ENCODE assay signal across 13 cellular contexts in genomic region chr21:45304945-45305344, GRCh38. TPM values are rescaled to one million over a fixed set of nuclear protein-coding genes. Genes with fewer than 3 reads are reported as not detected.
A peak's percentile ranks its signal among the peaks of the same experiment; 100 is the strongest.
DNase-seq lines count a peak whose midpoint lies in the region; ATAC-seq and TF ChIP-seq lines count a peak whose summit lies in the region.
"Had no signal": no experiment of that assay in that cellular context is flagged by ENCODE, and none has a peak within 500 bp of the region (broad histone marks: within the 10 kb centered on the region; RNA-seq: fewer than 3 reads in every experiment).

No MANE protein-coding gene starts in this region.

- H2AK5ac ChIP-seq in trophoblast cell (ENCODE audit: low read length): peak overlapping the region; percentile 66

- peaks cover 3% of the 10 kb centered on the region for H3K9me3 ChIP-seq in trophoblast cell (ENCODE audit: insufficient read depth, low read depth, low read length)
- H3K9me3 ChIP-seq: A549, psoas muscle, upper lobe of left lung had no signal

- H3K36me3 ChIP-seq in trophoblast cell (ENCODE audit: control insufficient read depth in 1 of 2, insufficient read depth in 2 of 2, low read length in 2 of 2): peaks cover 0 to 2% of the 10 kb centered on the region in 2 experiments
- H3K36me3 ChIP-seq: upper lobe of left lung had no signal

- H4K12ac ChIP-seq in trophoblast cell (ENCODE audit: low read depth, low read length): no peak overlapping the region

- peak overlapping the region; percentile 16 for H3K27ac ChIP-seq in trophoblast cell (ENCODE audit: low read depth, low read length)
- H3K27ac ChIP-seq: A549, epithelial cell of prostate, psoas muscle had no signal

- H3K4ac ChIP-seq in trophoblast cell (ENCODE audit: low read depth, low read length): no peak overlapping the region

- H3K36me3 Mint-ChIP-seq in activated CD4-positive, alpha-beta T cell treated with anti-CD3 and anti-CD28 coated beads, Interleukin-2, amount 10 ng/mL, durations not matched to agents 24 days and 14 days (ENCODE audit: low read depth): no peaks in the 10 kb centered on the region
- H3K36me3 Mint-ChIP-seq in T-cell: no peaks in the 10 kb centered on the region

- no peak overlapping the region for H4K8ac ChIP-seq in trophoblast cell (ENCODE audit: low read depth, low read length)

- H3K4me1 Mint-ChIP-seq in activated CD4-positive, alpha-beta T cell treated with anti-CD3 and anti-CD28 coated beads, Interleukin-2, amount 10 ng/mL, durations not matched to agents 24 days and 14 days: peaks cover 8% of the 10 kb centered on the region
- H3K4me1 Mint-ChIP-seq in T-cell: peaks cover 15 to 61% (median 24%) of the 10 kb centered on the region in 3 donors

- no peaks in the 10 kb centered on the region for H3K27me3 ChIP-seq in trophoblast cell (ENCODE audit: insufficient read depth, low read length)
- H3K27me3 ChIP-seq: upper lobe of left lung had no signal

- peak overlapping the region; percentile 48 for H2BK120ac ChIP-seq in trophoblast cell (ENCODE audit: insufficient read depth, low read length, poor library complexity)

- peak overlapping the region; percentile 19 for H3K14ac ChIP-seq in trophoblast cell (ENCODE audit: low read length)

- peak; percentile 51 for DNase-seq in activated CD4-positive, alpha-beta T cell treated with anti-CD3 and anti-CD28 coated beads, Interleukin-2, amount 50 U/mL, for 1 hour
- no peak for DNase-seq in activated CD4-positive, alpha-beta T cell treated with anti-CD3 and anti-CD28 coated beads, Interleukin-2, amount 10 ng/mL, durations not matched to agents 24 days and 14 days
- DNase-seq in T-cell: peak in 14 of 34 experiments; percentile 20 to 66 (median 40)
- DNase-seq in effector CD4-positive, alpha-beta T cell: peak; percentile 25
- DNase-seq in trophoblast cell: no peak
- DNase-seq in GM20000 (ENCODE audit: low spot score): no peak
- no peak for DNase-seq in SKM-1 treated with dmso at 0.1 percent for 144 hours (lab: John Stamatoyannopoulos, UW; ENCODE audit: unreplicated experiment)
- DNase-seq: PC-3 had no signal

- intact Hi-C loops in activated CD4-positive, alpha-beta T cell treated with anti-CD3 and anti-CD28 coated beads, Interleukin-2, amount 10 ng/mL, durations not matched to agents 24 days and 14 days (cut with micrococcal nuclease): no loop called here

- peaks cover 43% of the 10 kb centered on the region for H3K79me1 ChIP-seq in trophoblast cell (ENCODE audit: low read length)

- no peak overlapping the region for H3K23ac ChIP-seq in trophoblast cell (ENCODE audit: low read length)

- H4K91ac ChIP-seq in trophoblast cell (ENCODE audit: low read depth, low read length): peak overlapping the region; percentile 60

- peak overlapping the region; percentile 3 for H2BK5ac ChIP-seq in trophoblast cell (ENCODE audit: low read depth, low read length, poor library complexity)

- H3K27me3 Mint-ChIP-seq in activated CD4-positive, alpha-beta T cell treated with anti-CD3 and anti-CD28 coated beads, Interleukin-2, amount 10 ng/mL, durations not matched to agents 24 days and 14 days: no peaks in the 10 kb centered on the region
- H3K27me3 Mint-ChIP-seq in T-cell: peaks cover 0 to 3% of the 10 kb centered on the region in 2 donors

- H3K79me2 ChIP-seq in trophoblast cell (ENCODE audit: control insufficient read depth, insufficient read depth, low read length, poor library complexity): peaks cover 9% of the 10 kb centered on the region

- POLR2A ChIA-PET in T-cell (lab: Charles Lee): no interaction called here

- no peak overlapping the region for H3K27ac Mint-ChIP-seq in activated CD4-positive, alpha-beta T cell treated with anti-CD3 and anti-CD28 coated beads, Interleukin-2, amount 10 ng/mL, durations not matched to agents 24 days and 14 days
- H3K27ac Mint-ChIP-seq in T-cell: peak overlapping the region; percentile 87 to 93

- H3K9ac ChIP-seq in trophoblast cell (ENCODE audit: low read length): no peak overlapping the region

- no peak overlapping the region for H3K4me2 ChIP-seq in trophoblast cell (ENCODE audit: low read length)
- H3K4me2 ChIP-seq: A549 had no signal

- no peak overlapping the region for H3K4me3 Mint-ChIP-seq in activated CD4-positive, alpha-beta T cell treated with anti-CD3 and anti-CD28 coated beads, Interleukin-2, amount 10 ng/mL, durations not matched to agents 24 days and 14 days
- H3K4me3 Mint-ChIP-seq in T-cell: peak overlapping the region in 1 of 3 donors; percentile 52

- peak in 3 of 4 experiments; percentile 42 to 61 (median 48) for ATAC-seq in T-cell (replicated peaks in 1 of 4)
- ATAC-seq in GM18861 (IDR thresholded peaks at IDR 0.05; ENCODE audit: unreplicated experiment): no peak
- ATAC-seq: A549, PC-3, psoas muscle had no signal

- H3K4me1 ChIP-seq in trophoblast cell (ENCODE audit: control insufficient read depth in 1 of 2, insufficient read depth in 2 of 2, low read length in 2 of 2): peaks cover 33 to 49% of the 10 kb centered on the region in 2 experiments

- no peak overlapping the region for H2AFZ ChIP-seq in trophoblast cell (ENCODE audit: insufficient read depth, low read length, poor library complexity)

- CTCF ChIA-PET in T-cell (lab: Charles Lee): no interaction called here

- H2BK12ac ChIP-seq in trophoblast cell (ENCODE audit: low read length): peak overlapping the region; percentile 71

- WGBS in trophoblast cell (ENCODE audit: extremely low coverage, insufficient coverage, insufficient read length): no CpG with 5 or more reads among the region's 7 CpGs

- H3K9me3 Mint-ChIP-seq in activated CD4-positive, alpha-beta T cell treated with anti-CD3 and anti-CD28 coated beads, Interleukin-2, amount 10 ng/mL, durations not matched to agents 24 days and 14 days: no peaks in the 10 kb centered on the region
- no peaks in the 10 kb centered on the region for H3K9me3 Mint-ChIP-seq in T-cell

- H3K18ac ChIP-seq in trophoblast cell (ENCODE audit: low read length): peak overlapping the region; percentile 45

- no peak overlapping the region for H3K4me3 ChIP-seq in trophoblast cell (ENCODE audit: low read depth, low read length)
- H3K4me3 ChIP-seq: A549, psoas muscle, upper lobe of left lung had no signal

- no peak for TF ChIP-seq CTCF in GM20000 (IDR thresholded peaks at IDR 0.05; ENCODE audit: extremely low read depth, missing control alignments)

RNA-seq across cellular contexts. Expression of gene POFUT2, which starts 17.2 kb away (rescaled TPM):
- 15.5 and 17.9 TPM in 2 replicates for total RNA-seq in activated CD4-positive, alpha-beta T cell treated with anti-CD3 and anti-CD28 coated beads, Interleukin-2, amount 10 ng/mL, durations not matched to agents 24 days and 14 days
- total RNA-seq in T-cell: 10 to 100 TPM; 43.0 to 51.3 (median 44.6) TPM
- polyA plus RNA-seq in trophoblast cell (2013): 33.1 and 33.8 TPM in 2 replicates

Comparison
In these comparisons a context has a peak if more than half of its experiments do, and no peak if none do; other contexts are left out.
1. DNase-seq: peak in activated CD4-positive, alpha-beta T cell treated with anti-CD3 and anti-CD28 coated beads, Interleukin-2, amount 50 U/mL, for 1 hour (single experiment) and effector CD4-positive, alpha-beta T cell (single experiment); none in activated CD4-positive, alpha-beta T cell treated with anti-CD3 and anti-CD28 coated beads, Interleukin-2, amount 10 ng/mL, durations not matched to agents 24 days and 14 days (single experiment), trophoblast cell (0 of 2), GM20000 (single experiment) and SKM-1 treated with dmso at 0.1 percent for 144 hours (single experiment).